8 cellular contexts compared by ENCODE assay signal in genomic region chr19:18191640-18192062, GRCh38. TPM values are rescaled to one million over a fixed set of nuclear protein-coding genes. Genes with fewer than 3 reads are reported as not detected.
DNase-seq lines count a peak whose midpoint lies in the region; ATAC-seq and TF ChIP-seq lines count a peak whose summit lies in the region.

No MANE protein-coding gene starts in this region.

- no peaks in the 10 kb centered on the region for H3K9me2 ChIP-seq in Loucy (replicated peaks; ENCODE audit: low read depth, low read length)

- 0 out of 2 replicates have a peak, but pooled peaks cover 7% of the 10 kb centered on the region for H3F3A ChIP-seq in Loucy (ENCODE audit: low read depth)

- H3K4me1 Mint-ChIP-seq in nephron progenitor cell = peaks cover 29% of the 10 kb centered on the region

- ATAC-seq in GM21737 (IDR thresholded peaks at IDR 0.05; ENCODE audit: unreplicated experiment) = no peak

- TF ChIP-seq CTCF in BE2C (IDR thresholded peaks at IDR 0.05; ENCODE audit: low read depth, low read length) (no peak), Loucy (conservative IDR thresholded peaks at IDR 0.05; ENCODE audit: low read length) (no peak), coronary artery (IDR thresholded peaks at IDR 0.05) (no peak), nephron progenitor cell (IDR thresholded peaks at IDR 0.05) (no peak)

- H3K4me3 ChIP-seq in BE2C (ENCODE audit: low read depth, low read length) (peak overlapping the region; percentile 57), Loucy (ENCODE audit: low read length, poor library complexity, severe bottlenecking) (peak overlapping the region; percentile 76), coronary artery (peak overlapping the region; percentile 70)

- peak overlapping the region; percentile 67 for H3K9ac ChIP-seq in Loucy (ENCODE audit: low read depth, low read length, poor library complexity, severe bottlenecking)

- H3K4me1 ChIP-seq in BE2C (peaks cover 12% of the 10 kb centered on the region), Loucy (ENCODE audit: insufficient read depth, low read length, poor library complexity, severe bottlenecking) (peaks cover 17% of the 10 kb centered on the region)

- H3K27me3 ChIP-seq in BE2C = no peaks in the 10 kb centered on the region
- no peaks in the 10 kb centered on the region for H3K27me3 ChIP-seq in Loucy (ENCODE audit: insufficient read depth, low read length, poor library complexity, severe bottlenecking)

- peak overlapping the region; percentile 89 to 94 for H3K27ac ChIP-seq in coronary artery

- peaks cover 3% of the 10 kb centered on the region for H3K27me3 Mint-ChIP-seq in nephron progenitor cell (ENCODE audit: low read depth, poor library complexity)

- no peak overlapping the region for H3K27ac Mint-ChIP-seq in nephron progenitor cell

- no peaks in the 10 kb centered on the region for H3K9me3 ChIP-seq in BE2C
- H3K9me3 ChIP-seq in Loucy (ENCODE audit: insufficient read depth, low read depth, low read length) = no peaks in the 10 kb centered on the region

- DNase-seq in BE2C = no peak
- no peak for DNase-seq in coronary artery (ENCODE audit: low spot score)
- no peak for DNase-seq in nephron progenitor cell
- DNase-seq in COR-L47 (lab: John Stamatoyannopoulos, UW) = no peak
- DNase-seq in hypothalamus (lab: John Stamatoyannopoulos, UW) = no peak
- no peak for DNase-seq in GDM1 (lab: John Stamatoyannopoulos, UW)

- no peaks in the 10 kb centered on the region for H3K36me3 Mint-ChIP-seq in nephron progenitor cell (ENCODE audit: low read depth)

- no peak overlapping the region for H2AFZ ChIP-seq in Loucy (ENCODE audit: low read length)

- peaks cover 7% of the 10 kb centered on the region for H4K20me1 ChIP-seq in Loucy (ENCODE audit: insufficient read depth, low read length, poor library complexity, severe bottlenecking)

- H3K79me2 ChIP-seq in Loucy (ENCODE audit: insufficient read depth, low read length) = peaks cover 12% of the 10 kb centered on the region

- H3K36me3 ChIP-seq in BE2C = 0 out of 2 replicates have a peak, but pooled peaks cover 3% of the 10 kb centered on the region
- H3K36me3 ChIP-seq in Loucy (ENCODE audit: insufficient read depth, low read length) = peaks cover 2% of the 10 kb centered on the region; the same call in 1 of the 2 replicates

- H3K4me2 ChIP-seq in Loucy (ENCODE audit: low read depth, low read length, poor library complexity, severe bottlenecking) = peak overlapping the region; percentile 93

- peak overlapping the region; percentile 87 for H3K4me3 Mint-ChIP-seq in nephron progenitor cell

- H3K9me3 Mint-ChIP-seq in nephron progenitor cell = no peaks in the 10 kb centered on the region

RNA-seq across cellular contexts. Expression of gene MPV17L2, which starts 1.4 kb away (rescaled TPM):
- polyA plus RNA-seq in BE2C (2012; ENCODE audit: insufficient read depth, insufficient read length, low read depth) = 62.0 TPM

RNA-seq across cellular contexts. Expression of gene RAB3A, which starts 12.2 kb away (rescaled TPM):
- polyA plus RNA-seq in BE2C (2012; ENCODE audit: insufficient read depth, insufficient read length, low read depth) = 137 TPM

RNA-seq across cellular contexts. Expression of gene IFI30, which starts 18.0 kb away (rescaled TPM):
- polyA plus RNA-seq in BE2C (2012; ENCODE audit: insufficient read depth, insufficient read length, low read depth) = 12.4 TPM

RNA-seq across cellular contexts. Expression of gene PDE4C, which starts 34.6 kb away (rescaled TPM):
- 7.3 TPM for polyA plus RNA-seq in BE2C (2012; ENCODE audit: insufficient read depth, insufficient read length, low read depth)

RNA-seq across cellular contexts. Expression of gene PIK3R2, which starts 38.7 kb away (rescaled TPM):
- polyA plus RNA-seq in BE2C (2012; ENCODE audit: insufficient read depth, insufficient read length, low read depth) = 181 TPM
